ENCODE assay signal across 8 cellular contexts in the genomic region with DNA sequence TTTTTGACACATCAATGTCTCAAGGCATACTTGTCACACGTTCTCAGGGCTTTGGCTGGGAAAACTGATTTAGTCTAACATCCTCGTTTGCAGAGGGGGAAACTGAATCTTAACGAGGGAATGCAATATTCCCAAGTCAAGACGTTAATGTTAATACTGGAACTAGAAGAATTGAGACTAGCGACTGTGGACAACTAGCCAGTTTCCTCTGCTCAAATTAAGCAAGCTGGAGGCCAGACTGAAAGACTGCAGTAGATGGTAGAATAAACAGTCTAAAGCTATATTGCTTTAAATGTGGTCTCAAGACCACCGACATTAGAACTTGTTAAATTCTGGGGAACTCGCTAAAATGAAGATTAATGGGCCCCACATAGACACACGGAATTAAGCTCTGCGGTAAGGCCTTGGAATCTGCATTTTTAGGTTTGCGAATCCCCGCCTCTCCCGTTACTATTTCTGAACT. TPM values are rescaled to one million over a fixed set of nuclear protein-coding genes. Genes with fewer than 3 reads are reported as not detected.
DNase-seq lines count a peak whose midpoint lies in the region; ATAC-seq and TF ChIP-seq lines count a peak whose summit lies in the region.

No MANE protein-coding gene starts in this region.

- peak overlapping the region; percentile 100 for H3K4me3 Mint-ChIP-seq in activated T-cell treated with anti-CD3 and anti-CD28 coated beads, Interleukin-2, amount 50 U/mL, for 4 hours

- peaks cover 38% of the 10 kb centered on the region for H3K4me1 Mint-ChIP-seq in activated T-cell treated with anti-CD3 and anti-CD28 coated beads, Interleukin-2, amount 50 U/mL, for 4 hours (ENCODE audit: low read depth)

- no peak for DNase-seq in activated T-cell treated with anti-CD3 and anti-CD28 coated beads, Interleukin-2, amount 50 U/mL, for 4 hours
- DNase-seq in activated T-cell treated with anti-CD3 and anti-CD28 coated beads, Interleukin-2, amount 50 U/mL, for 48 hours: no peak
- DNase-seq in LoVo (ENCODE audit: low spot score): peak; percentile 1
- no peak for DNase-seq in coronary artery (ENCODE audit: low spot score)
- DNase-seq in NCI-H2196 treated with DMSO at 0.1 percent for 48 hours (lab: John Stamatoyannopoulos, UW; ENCODE audit: unreplicated experiment): no peak
- DNase-seq in activated effector memory CD4-positive, alpha-beta T cell treated with Interleukin-2 at 50 U/mL for 16 hours: no peak

- peak overlapping the region; percentile 92 for H3K4me3 ChIP-seq in coronary artery
- H3K4me3 ChIP-seq in muscle layer of duodenum (ENCODE audit: low read depth in 1 of 2, low read length in 2 of 2): peak overlapping the region; percentile 94 to 95

- no peaks in the 10 kb centered on the region for H3K27me3 ChIP-seq in muscle layer of duodenum (ENCODE audit: low read depth, low read length)

- no peak for ATAC-seq in activated T-cell treated with anti-CD3 and anti-CD28 coated beads, Interleukin-2, amount 50 U/mL, for 4 hours
- no peak for ATAC-seq in HG03439 (IDR thresholded peaks at IDR 0.05; ENCODE audit: unreplicated experiment)

- peaks cover 18% of the 10 kb centered on the region for H3K36me3 Mint-ChIP-seq in activated T-cell treated with anti-CD3 and anti-CD28 coated beads, Interleukin-2, amount 50 U/mL, for 4 hours (ENCODE audit: insufficient read depth)

- TF ChIP-seq CTCF in coronary artery (IDR thresholded peaks at IDR 0.05): no peak

- peaks cover 0 to 10% of the 10 kb centered on the region in 2 donors for H3K4me1 ChIP-seq in muscle layer of duodenum (ENCODE audit: control insufficient read depth in 1 of 2, insufficient read depth in 2 of 2, low read length in 2 of 2)

- no peaks in the 10 kb centered on the region for H3K27me3 Mint-ChIP-seq in activated T-cell treated with anti-CD3 and anti-CD28 coated beads, Interleukin-2, amount 50 U/mL, for 4 hours (ENCODE audit: low read depth)

- H3K9me3 ChIP-seq in muscle layer of duodenum (ENCODE audit: control insufficient read depth in 1 of 2, low read length in 2 of 2): no peaks in the 10 kb centered on the region

- peaks cover 14 to 19% of the 10 kb centered on the region in 2 donors for H3K36me3 ChIP-seq in muscle layer of duodenum (ENCODE audit: control insufficient read depth in 1 of 2, insufficient read depth in 2 of 2, low read length in 2 of 2)

- H3K27ac ChIP-seq in coronary artery (peak overlapping the region; percentile 81 to 94), muscle layer of duodenum (ENCODE audit: low read length) (peak overlapping the region; percentile 90)

- H3K9me3 Mint-ChIP-seq in activated T-cell treated with anti-CD3 and anti-CD28 coated beads, Interleukin-2, amount 50 U/mL, for 4 hours: no peaks in the 10 kb centered on the region

RNA-seq across cellular contexts. Expression of a gene that starts 0.6 kb away (rescaled TPM):
- 100 to 1,000 TPM; 136 to 157 (median 153) TPM for total RNA-seq in activated T-cell treated with anti-CD3 and anti-CD28 coated beads, Interleukin-2, amount 50 U/mL, for 4 hours

RNA-seq across cellular contexts. Expression of a gene that starts 49.8 kb away (rescaled TPM):
- total RNA-seq in activated T-cell treated with anti-CD3 and anti-CD28 coated beads, Interleukin-2, amount 50 U/mL, for 4 hours: 10 to 100 TPM; 13.4 to 16.0 (median 15.7) TPM
